In the genomic region with DNA sequence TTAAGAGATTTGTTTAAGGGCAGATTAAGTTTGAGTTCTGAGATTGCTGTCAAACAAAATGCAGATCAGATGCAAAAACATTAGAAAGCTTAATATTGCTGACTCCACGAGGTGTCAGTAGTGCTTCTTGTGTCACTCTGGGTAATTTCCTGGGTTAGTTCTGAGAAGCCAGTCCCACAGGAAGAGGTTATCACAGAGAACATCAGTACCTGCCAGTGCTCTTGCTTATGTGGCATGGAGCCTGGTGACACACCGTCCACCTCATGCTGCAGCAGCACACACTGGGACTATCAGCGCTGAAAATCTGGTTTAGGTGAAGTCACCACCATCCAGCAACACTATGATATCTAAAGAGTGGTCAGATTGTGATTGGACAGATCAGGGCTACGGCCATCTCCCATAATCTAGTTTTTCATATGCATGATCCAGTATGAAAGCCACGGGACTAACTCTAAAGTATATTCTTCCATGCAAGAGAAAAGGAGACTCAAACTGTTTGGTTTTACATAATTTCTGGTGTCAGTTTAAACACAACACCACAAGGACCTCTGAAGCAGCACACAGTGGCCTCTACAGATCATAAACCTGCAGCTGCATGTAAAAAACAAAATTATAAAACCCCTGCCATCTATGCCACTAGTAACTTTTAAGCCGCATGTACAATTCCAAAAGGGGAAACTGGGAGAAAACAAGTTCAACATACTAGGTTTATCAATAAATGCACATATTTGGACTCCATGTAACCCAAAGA, we compare ENCODE assay signal across 8 cellular contexts.
DNase-seq lines count a peak whose midpoint lies in the region; ATAC-seq lines count a peak whose summit lies in the region.

No MANE protein-coding gene starts in this region.

- H3K9me3 Mint-ChIP-seq in activated T-cell treated with anti-CD3 and anti-CD28 coated beads, Interleukin-2, amount 50 U/mL, for 24 hours: no peaks in the 10 kb centered on the region

- no peaks in the 10 kb centered on the region for H3K27me3 Mint-ChIP-seq in activated T-cell treated with anti-CD3 and anti-CD28 coated beads, Interleukin-2, amount 50 U/mL, for 24 hours

- H3K4me1 Mint-ChIP-seq in activated T-cell treated with anti-CD3 and anti-CD28 coated beads, Interleukin-2, amount 50 U/mL, for 24 hours (ENCODE audit: low read depth): peaks cover 20% of the 10 kb centered on the region

- H3K27ac Mint-ChIP-seq in activated T-cell treated with anti-CD3 and anti-CD28 coated beads, Interleukin-2, amount 50 U/mL, for 24 hours: peak overlapping the region; percentile 72

- peaks cover 49% of the 10 kb centered on the region for H3K36me3 Mint-ChIP-seq in activated T-cell treated with anti-CD3 and anti-CD28 coated beads, Interleukin-2, amount 50 U/mL, for 24 hours (ENCODE audit: low read depth)

- H3K4me3 Mint-ChIP-seq in activated T-cell treated with anti-CD3 and anti-CD28 coated beads, Interleukin-2, amount 50 U/mL, for 24 hours: no peak overlapping the region

- peak; percentile 83 for ATAC-seq in GM18861 (IDR thresholded peaks at IDR 0.05; ENCODE audit: unreplicated experiment)
- peak; percentile 93 for ATAC-seq in HG03064 (IDR thresholded peaks at IDR 0.05; ENCODE audit: low read depth, unreplicated experiment)
- ATAC-seq in GM19467 (IDR thresholded peaks at IDR 0.05; ENCODE audit: unreplicated experiment): no peak

- DNase-seq in AML-193 (lab: John Stamatoyannopoulos, UW) (peak; percentile 37 to 41), NOMO-1 treated with DMSO at 0.1 percent for 48 hours (lab: John Stamatoyannopoulos, UW; ENCODE audit: unreplicated experiment) (peak; percentile 35), germinal center (ENCODE audit: low spot score) (peak; percentile 65)
- DNase-seq in activated T-cell treated with anti-CD3 and anti-CD28 coated beads, Interleukin-2, amount 50 U/mL, for 24 hours: peak; percentile 57
- DNase-seq in stimulated activated CD4-positive, alpha-beta T cell treated with anti-CD3 and anti-CD28 coated beads, Interleukin-12 subunit alpha, Interleukin-12 subunit beta, amount 100 ng/mL, for 48 hours (ENCODE audit: low read depth in 2 of 3, low spot score in 1 of 3): peak; percentile 20 to 31 (median 23)
